ENCODE assay signal across 23 cellular contexts in the genomic region with DNA sequence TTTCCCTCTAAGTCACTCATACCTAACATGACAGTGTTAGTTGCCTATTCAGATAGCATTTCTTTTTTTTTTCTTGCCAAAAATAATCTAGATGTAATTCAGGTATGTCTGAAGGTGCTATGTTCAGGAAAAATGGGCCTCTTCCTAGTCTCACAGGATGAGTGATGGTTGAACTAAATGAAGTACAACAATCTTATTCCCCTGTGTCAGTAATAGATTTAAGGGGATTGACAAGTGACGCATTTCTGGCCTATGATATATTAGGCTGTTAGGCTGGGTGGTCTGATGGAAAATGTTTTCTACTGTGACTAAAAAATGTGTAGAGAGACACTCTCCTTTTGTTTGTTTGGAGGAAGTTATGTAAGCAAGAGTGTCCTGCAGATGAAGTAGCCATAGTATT.
"Had no signal": no experiment of that assay in that cellular context is flagged by ENCODE, and none has a peak within 500 bp of the region (broad histone marks: within the 10 kb centered on the region; RNA-seq: fewer than 3 reads in every experiment).

No MANE protein-coding gene starts in this region.

- H3K4me3 ChIP-seq: stomach, suprapubic skin, testis, thoracic aorta, tibial artery, tibial nerve, transverse colon, upper lobe of left lung, upper lobe of right lung, uterus, vagina had no signal

- DNase-seq: stimulated activated CD4-positive, alpha-beta T cell treated with anti-CD3 and anti-CD28 coated beads, Interleukin-2, amount 100 ng/mL, for 48 hours; stimulated activated CD4-positive, alpha-beta T cell treated with anti-CD3 and anti-CD28 coated beads, Interleukin-4, amount 100 ng/mL, for 1 hour; stimulated activated CD4-positive, alpha-beta T cell treated with anti-CD3 and anti-CD28 coated beads, Interleukin-4, amount 100 ng/mL, for 24 hours; stimulated activated CD4-positive, alpha-beta T cell treated with anti-CD3 and anti-CD28 coated beads, Interleukin-4, amount 100 ng/mL, for 4 hours; stimulated activated CD8-positive, alpha-beta memory T cell treated with anti-CD3 and anti-CD28 coated beads, Interleukin-4, amount 100 ng/mL, for 48 hours; stimulated activated naive B cell treated with anti-CD40 and anti-IgM and Interleukin-4, amounts not matched to agents 10 μg/mL and 1 μg/mL and 100 μg/mL, for 72 hours; stimulated activated naive CD4-positive, alpha-beta T cell; stimulated activated naive CD4-positive, alpha-beta T cell treated with Interleukin-2 at 50 U/mL for 16 hours; stimulated activated naive CD8-positive, alpha-beta T cell treated with anti-CD3 and anti-CD28 coated beads, Interleukin-15, amount 100 ng/mL, for 72 hours; stimulated activated naive CD8-positive, alpha-beta T cell treated with anti-CD3 and anti-CD28 coated beads, Interleukin-15, Interleukin-2, amounts not matched to agents 100 U/mL and 50 U/mL, for 24 hours; stomach; substantia nigra; testis; tibial artery; transverse colon; trophoblast cell; upper lobe of left lung; upper lobe of right lung; uterus had no signal

- H3K4me1 ChIP-seq: stomach, suprapubic skin, testis, tibial artery, tibial nerve, transverse colon, upper lobe of left lung, upper lobe of right lung, uterus, vagina had no signal

- H3K36me3 ChIP-seq: stomach, suprapubic skin, thoracic aorta, tibial artery, tibial nerve, transverse colon, upper lobe of left lung, upper lobe of right lung, uterus, vagina had no signal

- H3K9me3 ChIP-seq: stomach, suprapubic skin, testis, thoracic aorta, tibial artery, tibial nerve, transverse colon, upper lobe of left lung, upper lobe of right lung, uterus, vagina had no signal

- H3K27ac ChIP-seq: stomach, suprapubic skin, testis, thoracic aorta, tibial artery, tibial nerve, transverse colon, upper lobe of left lung, upper lobe of right lung, uterus, vagina had no signal

- H3K27me3 ChIP-seq: stomach, suprapubic skin, testis, tibial artery, tibial nerve, transverse colon, upper lobe of left lung, upper lobe of right lung, uterus, vagina had no signal
